Comparison of ENCODE assay signal across 17 cellular contexts in the genomic region with DNA sequence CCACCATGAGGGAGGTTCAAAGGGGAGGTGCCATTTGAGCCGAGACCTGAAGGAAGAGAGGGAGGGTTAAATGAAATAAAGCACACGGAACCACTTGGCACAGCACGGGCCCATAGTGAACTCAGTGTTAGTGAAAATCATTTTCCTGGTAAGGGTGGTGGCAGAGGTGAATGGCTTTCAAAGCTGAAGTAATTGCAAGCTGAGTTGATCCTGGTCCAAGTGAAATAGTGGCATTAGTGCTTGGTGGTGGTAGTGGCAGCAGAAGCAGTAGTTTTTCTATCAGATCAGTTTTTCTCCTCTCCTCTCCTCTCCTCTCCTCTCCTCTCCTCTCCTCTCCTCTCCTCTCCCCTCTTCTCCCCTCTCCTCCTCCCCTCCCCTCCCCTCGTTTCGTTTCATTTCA.
"Had no signal": no experiment of that assay in that cellular context is flagged by ENCODE, and none has a peak within 500 bp of the region (broad histone marks: within the 10 kb centered on the region; RNA-seq: fewer than 3 reads in every experiment).

No MANE protein-coding gene starts in this region.

- H3K4me3 ChIP-seq: dorsolateral prefrontal cortex, right atrium auricular region, skin epidermis had no signal

- H3K36me3 ChIP-seq: right atrium auricular region had no signal

- H3K27ac ChIP-seq: dorsolateral prefrontal cortex, right atrium auricular region, skin epidermis had no signal

- ATAC-seq: activated CD8-positive, alpha-beta T cell treated with anti-CD3 and anti-CD28 coated beads for 36 hours; WTC11 had no signal

- H3K27me3 ChIP-seq: right atrium auricular region had no signal

- DNase-seq: activated CD4-positive, alpha-beta T cell treated with anti-CD3 and anti-CD28 coated beads for 4 hours; activated CD8-positive, alpha-beta memory T cell treated with anti-CD3 and anti-CD28 coated beads, Interleukin-2, amount 50 U/mL, for 4 hours; activated CD8-positive, alpha-beta T cell treated with anti-CD3 and anti-CD28 coated beads for 36 hours; activated effector memory CD4-positive, alpha-beta T cell treated with anti-CD3 and anti-CD28 coated beads, Interleukin-2, amount 50 U/mL, for 16 hours; activated T-cell treated with anti-CD3 and anti-CD28 coated beads, Interleukin-2, amount 50 U/mL, for 48 hours; amniotic stem cell; dorsolateral prefrontal cortex; endodermal cell; head of caudate nucleus; nucleus accumbens; stimulated activated CD4-positive, alpha-beta T cell treated with anti-CD3 and anti-CD28 coated beads, Interleukin-4, amount 100 ng/mL, for 24 hours; stimulated activated naive CD4-positive, alpha-beta T cell; substantia nigra; T-helper 2 cell had no signal
